Comparison of ENCODE assay signal across 8 cellular contexts in genomic region chr16:68079616-68080344, GRCh38. TPM values are rescaled to one million over a fixed set of nuclear protein-coding genes. Genes with fewer than 3 reads are reported as not detected.
DNase-seq lines count a peak whose midpoint lies in the region; ATAC-seq and TF ChIP-seq lines count a peak whose summit lies in the region.

No MANE protein-coding gene starts in this region.

- H3K27me3 Mint-ChIP-seq in endothelial cell (ENCODE audit: unreplicated experiment): peaks cover 7% of the 10 kb centered on the region
- H3K27me3 Mint-ChIP-seq in GM23338 (ENCODE audit: insufficient read depth, low read depth, poor library complexity): peaks cover 8% of the 10 kb centered on the region

- H3K9me3 Mint-ChIP-seq in endothelial cell (ENCODE audit: unreplicated experiment): no peaks in the 10 kb centered on the region
- no peaks in the 10 kb centered on the region for H3K9me3 Mint-ChIP-seq in GM23338

- H3K27me3 ChIP-seq in upper lobe of left lung (no peaks in the 10 kb centered on the region), GM23338 (ENCODE audit: insufficient read depth) (no peaks in the 10 kb centered on the region)

- H3K9me3 ChIP-seq in upper lobe of left lung: no peaks in the 10 kb centered on the region

- no peaks in the 10 kb centered on the region for H4K20me1 ChIP-seq in GM23338 (replicated peaks; ENCODE audit: insufficient read depth)

- H2AFZ ChIP-seq in GM23338: no peak overlapping the region

- ATAC-seq in upper lobe of left lung (ENCODE audit: low FRiP score in 2 of 2) (peak; percentile 64 to 73), GM23338 (no peak), HG03342 (IDR thresholded peaks at IDR 0.05; ENCODE audit: unreplicated experiment) (no peak)

- DNase-seq in HT-29 (ENCODE audit: low spot score): peak; percentile 77
- peak; percentile 63 to 71 for DNase-seq in activated CD4-positive, alpha-beta T cell treated with anti-CD3 and anti-CD28 coated beads, Interleukin-2, amount 50 U/mL, for 4 hours
- DNase-seq in endothelial cell (ENCODE audit: low spot score): peak; percentile 37
- DNase-seq in pons (ENCODE audit: low spot score): peak; percentile 65
- peak; percentile 50 to 82 for DNase-seq in upper lobe of left lung
- no peak for DNase-seq in GM23338 (ENCODE audit: low spot score)
- DNase-seq in DMS114 treated with DMSO at 0.1 percent for 48 hours (lab: John Stamatoyannopoulos, UW; ENCODE audit: unreplicated experiment): no peak

- TF ChIP-seq EP300 in upper lobe of left lung (IDR thresholded peaks at IDR 0.05): peak in 1 of 4 donors; percentile 43

- WGBS in upper lobe of left lung, 2 donors: 21 to 22% methylated on average over 9 to 13 of the region's 13 CpGs

- TF ChIP-seq CTCF in endothelial cell (IDR thresholded peaks at IDR 0.05; ENCODE audit: unreplicated experiment) (no peak), upper lobe of left lung (IDR thresholded peaks at IDR 0.05) (no peak), GM23338 (conservative IDR thresholded peaks at IDR 0.05; ENCODE audit: low read depth in 2 of 2) (no peak)

- no peaks in the 10 kb centered on the region for H3K79me2 ChIP-seq in GM23338 (replicated peaks; ENCODE audit: insufficient read depth)

- H3K9me2 ChIP-seq in GM23338 (ENCODE audit: insufficient read depth): no peaks in the 10 kb centered on the region

- no peak overlapping the region for H3K4me2 ChIP-seq in GM23338

- H3K27ac Mint-ChIP-seq in endothelial cell (ENCODE audit: unreplicated experiment) (no peak overlapping the region), GM23338 (no peak overlapping the region; the same call in 1 of the 2 replicates)

- H3K4me3 ChIP-seq in upper lobe of left lung: no peak overlapping the region
- no peak overlapping the region for H3K4me3 ChIP-seq in GM23338

- H3K4me1 Mint-ChIP-seq in endothelial cell (ENCODE audit: unreplicated experiment) (peaks cover 25% of the 10 kb centered on the region), GM23338 (peaks cover 10% of the 10 kb centered on the region)

- H3K36me3 ChIP-seq in upper lobe of left lung (peaks cover 0 to 32% (median 16%) of the 10 kb centered on the region in 4 donors), GM23338 (ENCODE audit: insufficient read depth) (0 out of 2 replicates have a peak, but pooled peaks cover 3% of the 10 kb centered on the region)

- H3K4me3 Mint-ChIP-seq in endothelial cell (ENCODE audit: unreplicated experiment): no peak overlapping the region
- H3K4me3 Mint-ChIP-seq in GM23338: no peak overlapping the region

- H3K36me3 Mint-ChIP-seq in endothelial cell (ENCODE audit: low read depth, unreplicated experiment): peaks cover 13% of the 10 kb centered on the region
- peaks cover 16% of the 10 kb centered on the region for H3K36me3 Mint-ChIP-seq in GM23338 (ENCODE audit: low read depth)

- H3K4me1 ChIP-seq in upper lobe of left lung (peaks cover 59 to 77% (median 64%) of the 10 kb centered on the region in 4 donors), GM23338 (ENCODE audit: insufficient read depth) (peaks cover 12% of the 10 kb centered on the region)

- peaks cover 9% of the 10 kb centered on the region for H3F3A ChIP-seq in GM23338 (replicated peaks; ENCODE audit: low read depth)

- H3K27ac ChIP-seq in upper lobe of left lung: peak overlapping the region; percentile 79 to 100 (median 93)
- H3K27ac ChIP-seq in GM23338 (ENCODE audit: low read depth): no peak overlapping the region

- peak in 1 of 4 donors; percentile 30 for TF ChIP-seq POLR2A in upper lobe of left lung (IDR thresholded peaks at IDR 0.05)

TF ChIP-seq in GM23338, 12 proteins besides CTCF, POLR2A, EP300 and RAD21:
- no peak for TF ChIP-seq JUNB (IDR thresholded peaks at IDR 0.05; ENCODE audit: unreplicated experiment)
- TF ChIP-seq ZNF331 (CRISPR knock-in tag; IDR thresholded peaks at IDR 0.05; ENCODE audit: low read depth): no peak

RNA-seq across cellular contexts. Expression of gene NFATC3, which starts 5.4 kb away (rescaled TPM):
- 20.4 and 20.8 TPM in 2 replicates for total RNA-seq in HT-29 (2014; rRNA removed; shearing (Covaris generic))
- total RNA-seq in endothelial cell (ENCODE audit: unreplicated experiment) (38.4 TPM), upper lobe of left lung (10 to 100 TPM; 49.1 to 95.3 (median 68.0) TPM)
- 34.5 and 40.9 TPM in 2 replicates for total RNA-seq in GM23338 (2014; rRNA removed; shearing (Covaris generic))
- polyA plus RNA-seq in GM23338 (2016; fragmentation: Nextera tagmentation; extraction: Ambion mirVana): 9.2 and 9.3 TPM in 2 replicates

RNA-seq across cellular contexts. Expression of gene DUS2, which starts 56.7 kb away (rescaled TPM):
- total RNA-seq in HT-29 (2014; rRNA removed; shearing (Covaris generic)): 18.7 and 19.0 TPM in 2 replicates
- total RNA-seq in endothelial cell (ENCODE audit: unreplicated experiment) (16.4 TPM), upper lobe of left lung (10 to 100 TPM; 12.7 to 28.3 (median 16.8) TPM)
- 22.4 and 26.4 TPM in 2 replicates for total RNA-seq in GM23338 (2014; rRNA removed; shearing (Covaris generic))
- polyA plus RNA-seq in GM23338 (2016; fragmentation: Nextera tagmentation; extraction: Ambion mirVana): 12.8 and 13.3 TPM in 2 replicates

RNA-seq across cellular contexts. Expression of gene DDX28, which starts 56.7 kb away (rescaled TPM):
- 27.4 and 30.4 TPM in 2 replicates for total RNA-seq in HT-29 (2014; rRNA removed; shearing (Covaris generic))
- total RNA-seq in endothelial cell (ENCODE audit: unreplicated experiment) (10.3 TPM), upper lobe of left lung (10 to 100 TPM in 4 of 6 donors, 1 to 10 TPM in 2; 4.4 to 13.2 (median 12.1) TPM)
- 18.0 and 23.8 TPM in 2 replicates for total RNA-seq in GM23338 (2014; rRNA removed; shearing (Covaris generic))
- polyA plus RNA-seq in GM23338 (2016; fragmentation: Nextera tagmentation; extraction: Ambion mirVana): 11.9 and 12.2 TPM in 2 replicates

Comparison
In these comparisons a context has a peak if more than half of its experiments do, and no peak if none do; other contexts are left out.
1. DNase-seq: peak in HT-29 (single experiment), activated CD4-positive, alpha-beta T cell treated with anti-CD3 and anti-CD28 coated beads, Interleukin-2, amount 50 U/mL, for 4 hours (2 of 2), endothelial cell (single experiment), pons (single experiment) and upper lobe of left lung (2 of 2); none in GM23338 (single experiment) and DMS114 treated with DMSO at 0.1 percent for 48 hours (single experiment).
2. ATAC-seq: peak in upper lobe of left lung (2 of 2); none in GM23338 (single experiment) and HG03342 (single experiment).